Comparison of ENCODE assay signal across 1 cellular context in genomic region chr2:27583390-27583915, GRCh38.
TF ChIP-seq lines count a peak whose summit lies in the region.

No MANE protein-coding gene starts in this region.

TF ChIP-seq in K562, 482 proteins besides CTCF, POLR2A, EP300 and RAD21 (continues in another document):
- TF ChIP-seq BCL6 (CRISPR knock-in tag; IDR thresholded peaks at IDR 0.05) = no peak
- no peak for TF ChIP-seq ZNF408 (CRISPR knock-in tag; IDR thresholded peaks at IDR 0.05; ENCODE audit: low read depth)
- no peak for TF ChIP-seq NBN (IDR thresholded peaks at IDR 0.05; ENCODE audit: low read depth)
- TF ChIP-seq RAD51 (IDR thresholded peaks at IDR 0.05; ENCODE audit: borderline replicate concordance, low read depth) = no peak
- TF ChIP-seq ZNF239 (CRISPR knock-in tag; IDR thresholded peaks at IDR 0.05) = no peak
- TF ChIP-seq GTF2E2 (tag; IDR thresholded peaks at IDR 0.05) = no peak; the same call in 1 of the 2 replicates
- no peak for TF ChIP-seq KAT2B (IDR thresholded peaks at IDR 0.05; ENCODE audit: low read depth, low read length)
- no peak for TF ChIP-seq ZNF197 (CRISPR knock-in tag; IDR thresholded peaks at IDR 0.05; ENCODE audit: low read depth)
- no peak for TF ChIP-seq CBX2 (IDR thresholded peaks at IDR 0.05; ENCODE audit: insufficient read depth, low read length, poor library complexity, severe bottlenecking)
- no peak for TF ChIP-seq NCOA2 (IDR thresholded peaks at IDR 0.05; ENCODE audit: partially characterized antibody in 2 of 2)
- no peak for TF ChIP-seq SAFB (IDR thresholded peaks at IDR 0.05; ENCODE audit: borderline replicate concordance, low read depth, low read length)
- TF ChIP-seq POLR2H (tag; IDR thresholded peaks at IDR 0.05; ENCODE audit: low read depth) = no peak
- no peak for TF ChIP-seq PHF8 (IDR thresholded peaks at IDR 0.05; ENCODE audit: borderline replicate concordance, low read length)
- no peak for TF ChIP-seq PHTF2 (CRISPR knock-in tag; IDR thresholded peaks at IDR 0.05)
- TF ChIP-seq PBX2 (CRISPR knock-in tag; IDR thresholded peaks at IDR 0.05; ENCODE audit: low read depth) = no peak
- no peak for TF ChIP-seq PBX2 (tag; conservative IDR thresholded peaks at IDR 0.05; ENCODE audit: low read depth)
- no peak for TF ChIP-seq DPF2 (IDR thresholded peaks at IDR 0.05)
- no peak for TF ChIP-seq PTBP1 (IDR thresholded peaks at IDR 0.05; ENCODE audit: low read depth, low read length)
- no peak for TF ChIP-seq HMG20A (CRISPR knock-in tag; conservative IDR thresholded peaks at IDR 0.05)
- no peak for TF ChIP-seq CEBPG (CRISPR knock-in tag; IDR thresholded peaks at IDR 0.05)
- TF ChIP-seq CEBPG (tag; conservative IDR thresholded peaks at IDR 0.05 in 1 of 2, IDR thresholded peaks at IDR 0.05 in 1 of 2) = no peak
- TF ChIP-seq POU5F1 (IDR thresholded peaks at IDR 0.05; ENCODE audit: borderline replicate concordance, low read depth, low read length, partially characterized antibody) = no peak
- no peak for TF ChIP-seq IRF2 (CRISPR knock-in tag; IDR thresholded peaks at IDR 0.05)
- TF ChIP-seq ELK3 (CRISPR knock-in tag; IDR thresholded peaks at IDR 0.05) = no peak
- no peak for TF ChIP-seq NR2C2 (CRISPR knock-in tag; IDR thresholded peaks at IDR 0.05)
- TF ChIP-seq NR2C2 (tag; IDR thresholded peaks at IDR 0.05) = peak; percentile 22
- TF ChIP-seq CEBPB (tag; IDR thresholded peaks at IDR 0.05) = 0 out of 2 replicates have a peak, but pooled peaks have one; percentile 15
- TF ChIP-seq FOXP4 (CRISPR knock-in tag; IDR thresholded peaks at IDR 0.05; ENCODE audit: borderline replicate concordance) = no peak
- TF ChIP-seq PML (IDR thresholded peaks at IDR 0.05; ENCODE audit: low read length) = 0 out of 2 replicates have a peak, but pooled peaks have one; percentile 12
- TF ChIP-seq SAP30 (IDR thresholded peaks at IDR 0.05; ENCODE audit: borderline replicate concordance, insufficient read depth, low read depth, low read length, poor library complexity, severe bottlenecking) = peak; percentile 7
- TF ChIP-seq ETV1 (tag; conservative IDR thresholded peaks at IDR 0.05; ENCODE audit: low read depth) = no peak
- no peak for TF ChIP-seq SP1 (CRISPR knock-in tag; IDR thresholded peaks at IDR 0.05)
- TF ChIP-seq ZFP1 (CRISPR knock-in tag; IDR thresholded peaks at IDR 0.05) = no peak
- TF ChIP-seq MCM3 (IDR thresholded peaks at IDR 0.05) = no peak
- no peak for TF ChIP-seq MAZ (CRISPR knock-in tag; conservative IDR thresholded peaks at IDR 0.05 in 1 of 2, IDR thresholded peaks at IDR 0.05 in 1 of 2)
- TF ChIP-seq GTF2B (IDR thresholded peaks at IDR 0.05; ENCODE audit: extremely low read depth, insufficient read length) = no peak
- no peak for TF ChIP-seq ZNF133 (CRISPR knock-in tag; IDR thresholded peaks at IDR 0.05)
- TF ChIP-seq RBM25 (IDR thresholded peaks at IDR 0.05; ENCODE audit: low read depth, low read length, severe bottlenecking) = no peak
- peak; percentile 29; the same call in 1 of the 2 replicates for TF ChIP-seq NKRF (IDR thresholded peaks at IDR 0.05; ENCODE audit: borderline replicate concordance)
- TF ChIP-seq ZNF444 (CRISPR knock-in tag; IDR thresholded peaks at IDR 0.05) = no peak
- TF ChIP-seq TBP (optimal IDR thresholded peaks at IDR 0.05; ENCODE audit: low read depth, low read length) = no peak
- no peak for TF ChIP-seq ZNF134 (CRISPR knock-in tag; conservative IDR thresholded peaks at IDR 0.05)
- no peak for TF ChIP-seq FOXM1 (IDR thresholded peaks at IDR 0.05; ENCODE audit: low read depth)
- no peak for TF ChIP-seq FOXM1 (CRISPR knock-in tag; IDR thresholded peaks at IDR 0.05; ENCODE audit: low read depth)
- no peak for TF ChIP-seq BCOR (IDR thresholded peaks at IDR 0.05)
- TF ChIP-seq ELK1 (CRISPR knock-in tag; IDR thresholded peaks at IDR 0.05) = no peak
- no peak for TF ChIP-seq KAT7 (CRISPR knock-in tag; IDR thresholded peaks at IDR 0.05; ENCODE audit: borderline replicate concordance)
- no peak for TF ChIP-seq ZNF384 (IDR thresholded peaks at IDR 0.05; ENCODE audit: low read depth, low read length)
- no peak for TF ChIP-seq MEF2A (IDR thresholded peaks at IDR 0.05; ENCODE audit: control insufficient read depth, low read depth, low read length)
- no peak for TF ChIP-seq ZNF586 (CRISPR knock-in tag; conservative IDR thresholded peaks at IDR 0.05)
- TF ChIP-seq CBX1 (IDR thresholded peaks at IDR 0.05; ENCODE audit: low read depth) = no peak
- no peak for TF ChIP-seq UBTF (IDR thresholded peaks at IDR 0.05; ENCODE audit: borderline replicate concordance in 1 of 2, low read depth in 2 of 2, low read length in 2 of 2)
- TF ChIP-seq TBL1XR1 (IDR thresholded peaks at IDR 0.05; ENCODE audit: low read length in 2 of 2) = no peak
- no peak for TF ChIP-seq MTA3 (IDR thresholded peaks at IDR 0.05; ENCODE audit: borderline replicate concordance)
- no peak for TF ChIP-seq CTBP1 (IDR thresholded peaks at IDR 0.05; ENCODE audit: borderline replicate concordance)
- TF ChIP-seq ZNF766 (CRISPR knock-in tag; conservative IDR thresholded peaks at IDR 0.05) = peak; percentile 49; the same call in 1 of the 2 replicates
- no peak for TF ChIP-seq E2F5 (CRISPR knock-in tag; IDR thresholded peaks at IDR 0.05)
- TF ChIP-seq ZNF175 (CRISPR knock-in tag; IDR thresholded peaks at IDR 0.05; ENCODE audit: low read depth) = no peak
- 0 out of 2 replicates have a peak, but pooled peaks have one; percentile 68 for TF ChIP-seq NFRKB (IDR thresholded peaks at IDR 0.05; ENCODE audit: low read depth)
- TF ChIP-seq ZNF324 (CRISPR knock-in tag; IDR thresholded peaks at IDR 0.05) = no peak
- peak; percentile 16 to 49; a peak in 1 of 4 replicates for TF ChIP-seq MNT (conservative IDR thresholded peaks at IDR 0.05)
- no peak for TF ChIP-seq XRCC3 (IDR thresholded peaks at IDR 0.05)
- TF ChIP-seq ERF (CRISPR knock-in tag; IDR thresholded peaks at IDR 0.05) = no peak
- TF ChIP-seq MIER1 (IDR thresholded peaks at IDR 0.05; ENCODE audit: low read depth) = 0 out of 2 replicates have a peak, but pooled peaks have one; percentile 56
- TF ChIP-seq GABPB1 (CRISPR knock-in tag; IDR thresholded peaks at IDR 0.05) = no peak
